In the genomic region with DNA sequence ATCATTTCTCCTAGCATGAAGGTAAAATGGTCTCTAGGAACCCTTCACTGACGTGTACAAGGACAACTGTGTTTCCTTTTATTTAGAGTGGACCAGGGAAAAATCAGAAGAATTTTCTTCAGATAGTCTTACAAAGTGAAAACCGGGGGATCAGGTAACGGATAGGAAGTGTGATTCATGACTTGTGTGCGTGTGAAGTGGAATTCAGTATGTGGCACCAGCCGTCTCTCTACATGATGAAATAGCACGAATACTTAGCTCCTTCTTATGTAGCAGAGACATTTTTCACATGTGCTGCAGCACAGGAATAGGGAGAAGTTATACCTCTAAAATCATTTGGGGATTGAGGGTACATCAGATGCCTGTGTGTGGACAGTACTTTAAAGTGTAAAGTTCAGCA, we compare ENCODE assay signal across 15 cellular contexts.
"Had no signal": no experiment of that assay in that cellular context is flagged by ENCODE, and none has a peak within 500 bp of the region (broad histone marks: within the 10 kb centered on the region; RNA-seq: fewer than 3 reads in every experiment).

No MANE protein-coding gene starts in this region.

- H3K4me1 ChIP-seq: pancreas, thyroid gland had no signal

- H3K4me3 Mint-ChIP-seq: activated CD4-positive, alpha-beta memory T cell treated with anti-CD3 and anti-CD28 coated beads for 36 hours; activated naive CD8-positive, alpha-beta T cell had no signal

- H3K36me3 ChIP-seq: pancreas, thyroid gland, uterus had no signal

- H3K27ac ChIP-seq: epithelial cell of prostate, hepatocyte, pancreas, skin epidermis, thyroid gland, VCaP had no signal

- ATAC-seq: pancreas had no signal

- DNase-seq: activated CD4-positive, alpha-beta memory T cell treated with anti-CD3 and anti-CD28 coated beads for 36 hours; activated gamma-delta T cell; activated T-cell treated with anti-CD3 and anti-CD28 coated beads, Interleukin-2, amount 50 U/mL, for 48 hours; caudate nucleus; cortex of kidney; effector memory CD4-positive, alpha-beta T cell; pancreas; T1000; thyroid gland; uterus had no signal

- H3K9me3 Mint-ChIP-seq: activated CD4-positive, alpha-beta memory T cell treated with anti-CD3 and anti-CD28 coated beads for 36 hours had no signal

- H3K27me3 ChIP-seq: hepatocyte, pancreas, thyroid gland, uterus had no signal

- H3K36me3 Mint-ChIP-seq: activated CD4-positive, alpha-beta memory T cell treated with anti-CD3 and anti-CD28 coated beads for 36 hours; activated naive CD8-positive, alpha-beta T cell had no signal

- H3K27ac Mint-ChIP-seq: activated CD4-positive, alpha-beta memory T cell treated with anti-CD3 and anti-CD28 coated beads for 36 hours; activated naive CD8-positive, alpha-beta T cell had no signal

- H3K9me3 ChIP-seq: pancreas, thyroid gland, uterus had no signal

- H3K4me3 ChIP-seq: hepatocyte, pancreas, skin epidermis, thyroid gland, uterus had no signal
